1 cellular context compared by ENCODE assay signal in the genomic region with DNA sequence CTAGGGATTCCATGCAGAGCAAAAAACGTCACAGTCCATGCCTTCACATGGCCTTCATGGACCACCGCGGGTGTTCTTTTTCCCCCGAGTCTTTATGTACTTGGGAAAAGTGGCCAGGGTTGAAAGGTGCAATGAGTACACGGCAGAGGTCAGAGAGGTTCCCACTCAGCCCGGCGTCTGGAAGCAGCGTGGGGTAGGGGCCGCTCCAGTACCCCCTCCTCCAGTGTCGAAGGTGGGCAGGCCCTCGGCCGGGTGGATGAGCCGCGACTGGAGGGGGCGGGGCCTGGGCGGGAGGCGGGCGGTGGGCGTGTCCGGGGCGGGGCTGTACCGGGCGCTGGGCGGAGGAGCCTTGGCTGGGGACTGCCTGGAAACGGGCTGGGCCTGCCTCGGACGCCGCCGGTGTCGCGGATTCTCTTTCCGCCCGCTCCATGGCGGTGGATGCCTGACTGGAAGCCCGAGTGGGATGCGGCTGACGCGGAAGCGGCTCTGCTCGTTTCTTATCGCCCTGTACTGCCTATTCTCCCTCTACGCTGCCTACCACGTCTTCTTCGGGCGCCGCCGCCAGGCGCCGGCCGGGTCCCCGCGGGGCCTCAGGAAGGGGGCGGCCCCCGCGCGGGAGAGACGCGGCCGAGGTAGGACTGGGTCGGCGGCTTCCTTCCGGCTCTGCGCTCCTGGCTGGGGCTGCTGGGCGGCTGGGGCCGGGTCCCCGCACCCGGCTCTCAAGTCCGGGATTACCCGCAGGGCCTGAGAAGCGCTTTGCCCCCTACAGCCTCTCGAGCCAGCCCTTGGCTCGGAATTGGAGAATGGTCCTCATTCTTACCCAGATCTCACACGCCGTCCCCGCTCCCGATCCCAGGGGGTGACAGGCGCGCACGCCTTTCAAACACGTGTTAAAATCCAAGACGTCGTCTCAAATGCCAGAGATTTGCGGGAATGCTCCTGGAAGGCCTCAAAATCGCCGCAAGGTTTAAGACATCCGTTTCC.
TF ChIP-seq lines count a peak whose summit lies in the region.

A gene with protein sequence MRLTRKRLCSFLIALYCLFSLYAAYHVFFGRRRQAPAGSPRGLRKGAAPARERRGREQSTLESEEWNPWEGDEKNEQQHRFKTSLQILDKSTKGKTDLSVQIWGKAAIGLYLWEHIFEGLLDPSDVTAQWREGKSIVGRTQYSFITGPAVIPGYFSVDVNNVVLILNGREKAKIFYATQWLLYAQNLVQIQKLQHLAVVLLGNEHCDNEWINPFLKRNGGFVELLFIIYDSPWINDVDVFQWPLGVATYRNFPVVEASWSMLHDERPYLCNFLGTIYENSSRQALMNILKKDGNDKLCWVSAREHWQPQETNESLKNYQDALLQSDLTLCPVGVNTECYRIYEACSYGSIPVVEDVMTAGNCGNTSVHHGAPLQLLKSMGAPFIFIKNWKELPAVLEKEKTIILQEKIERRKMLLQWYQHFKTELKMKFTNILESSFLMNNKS (plus strand): TSS at position 412 of the 984 bp plus-strand sequence. CDS start 52 bp downstream, at position 464.

TF ChIP-seq in HEK293, 187 proteins besides CTCF, POLR2A, EP300 and RAD21 (continued from another document and continues in another):
- TF ChIP-seq, protein P1, sequence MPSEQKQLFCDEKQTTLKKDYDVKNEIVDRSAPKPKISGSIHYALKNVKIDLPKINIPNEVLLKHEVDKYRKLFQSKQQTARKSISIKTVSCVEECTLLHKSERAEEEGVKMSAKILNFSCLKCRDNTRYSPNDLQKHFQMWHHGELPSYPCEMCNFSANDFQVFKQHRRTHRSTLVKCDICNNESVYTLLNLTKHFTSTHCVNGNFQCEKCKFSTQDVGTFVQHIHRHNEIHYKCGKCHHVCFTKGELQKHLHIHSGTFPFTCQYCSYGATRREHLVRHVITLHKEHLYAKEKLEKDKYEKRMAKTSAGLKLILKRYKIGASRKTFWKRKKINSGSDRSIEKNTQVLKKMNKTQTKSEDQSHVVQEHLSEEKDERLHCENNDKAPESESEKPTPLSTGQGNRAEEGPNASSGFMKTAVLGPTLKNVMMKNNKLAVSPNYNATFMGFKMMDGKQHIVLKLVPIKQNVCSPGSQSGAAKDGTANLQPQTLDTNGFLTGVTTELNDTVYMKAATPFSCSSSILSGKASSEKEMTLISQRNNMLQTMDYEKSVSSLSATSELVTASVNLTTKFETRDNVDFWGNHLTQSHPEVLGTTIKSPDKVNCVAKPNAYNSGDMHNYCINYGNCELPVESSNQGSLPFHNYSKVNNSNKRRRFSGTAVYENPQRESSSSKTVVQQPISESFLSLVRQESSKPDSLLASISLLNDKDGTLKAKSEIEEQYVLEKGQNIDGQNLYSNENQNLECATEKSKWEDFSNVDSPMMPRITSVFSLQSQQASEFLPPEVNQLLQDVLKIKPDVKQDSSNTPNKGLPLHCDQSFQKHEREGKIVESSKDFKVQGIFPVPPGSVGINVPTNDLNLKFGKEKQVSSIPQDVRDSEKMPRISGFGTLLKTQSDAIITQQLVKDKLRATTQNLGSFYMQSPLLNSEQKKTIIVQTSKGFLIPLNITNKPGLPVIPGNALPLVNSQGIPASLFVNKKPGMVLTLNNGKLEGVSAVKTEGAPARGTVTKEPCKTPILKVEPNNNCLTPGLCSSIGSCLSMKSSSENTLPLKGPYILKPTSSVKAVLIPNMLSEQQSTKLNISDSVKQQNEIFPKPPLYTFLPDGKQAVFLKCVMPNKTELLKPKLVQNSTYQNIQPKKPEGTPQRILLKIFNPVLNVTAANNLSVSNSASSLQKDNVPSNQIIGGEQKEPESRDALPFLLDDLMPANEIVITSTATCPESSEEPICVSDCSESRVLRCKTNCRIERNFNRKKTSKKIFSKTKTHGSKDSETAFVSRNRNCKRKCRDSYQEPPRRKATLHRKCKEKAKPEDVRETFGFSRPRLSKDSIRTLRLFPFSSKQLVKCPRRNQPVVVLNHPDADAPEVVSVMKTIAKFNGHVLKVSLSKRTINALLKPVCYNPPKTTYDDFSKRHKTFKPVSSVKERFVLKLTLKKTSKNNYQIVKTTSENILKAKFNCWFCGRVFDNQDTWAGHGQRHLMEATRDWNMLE (tag by site-specific recombination; conservative IDR thresholded peaks at IDR 0.05; ENCODE audit: low read depth) = 0 out of 2 replicates have a peak, but pooled peaks have one; percentile 17
- TF ChIP-seq ZNF707 (tag by site-specific recombination; IDR thresholded peaks at IDR 0.05) = no peak
- TF ChIP-seq, protein P2, sequence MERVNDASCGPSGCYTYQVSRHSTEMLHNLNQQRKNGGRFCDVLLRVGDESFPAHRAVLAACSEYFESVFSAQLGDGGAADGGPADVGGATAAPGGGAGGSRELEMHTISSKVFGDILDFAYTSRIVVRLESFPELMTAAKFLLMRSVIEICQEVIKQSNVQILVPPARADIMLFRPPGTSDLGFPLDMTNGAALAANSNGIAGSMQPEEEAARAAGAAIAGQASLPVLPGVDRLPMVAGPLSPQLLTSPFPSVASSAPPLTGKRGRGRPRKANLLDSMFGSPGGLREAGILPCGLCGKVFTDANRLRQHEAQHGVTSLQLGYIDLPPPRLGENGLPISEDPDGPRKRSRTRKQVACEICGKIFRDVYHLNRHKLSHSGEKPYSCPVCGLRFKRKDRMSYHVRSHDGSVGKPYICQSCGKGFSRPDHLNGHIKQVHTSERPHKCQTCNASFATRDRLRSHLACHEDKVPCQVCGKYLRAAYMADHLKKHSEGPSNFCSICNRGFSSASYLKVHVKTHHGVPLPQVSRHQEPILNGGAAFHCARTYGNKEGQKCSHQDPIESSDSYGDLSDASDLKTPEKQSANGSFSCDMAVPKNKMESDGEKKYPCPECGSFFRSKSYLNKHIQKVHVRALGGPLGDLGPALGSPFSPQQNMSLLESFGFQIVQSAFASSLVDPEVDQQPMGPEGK (tag by site-specific recombination; IDR thresholded peaks at IDR 0.05) = peak; percentile 84
- no peak for TF ChIP-seq PRDM1 (tag by site-specific recombination; IDR thresholded peaks at IDR 0.05)
- peak; percentile 70 for TF ChIP-seq ZSCAN30 (tag by site-specific recombination; IDR thresholded peaks at IDR 0.05)
- peak; percentile 62 for TF ChIP-seq SP7 (tag by site-specific recombination; IDR thresholded peaks at IDR 0.05)
- no peak for TF ChIP-seq ZNF157 (tag by site-specific recombination; IDR thresholded peaks at IDR 0.05)
- 0 out of 2 replicates have a peak, but pooled peaks have one; percentile 50 for TF ChIP-seq ZEB2 (tag by site-specific recombination; IDR thresholded peaks at IDR 0.05)
- TF ChIP-seq ZNF394 (tag by site-specific recombination; IDR thresholded peaks at IDR 0.05; ENCODE audit: borderline replicate concordance) = no peak
- peak; percentile 58 for TF ChIP-seq YY1 (tag by site-specific recombination; IDR thresholded peaks at IDR 0.05)
- TF ChIP-seq KLF8 (tag by site-specific recombination; IDR thresholded peaks at IDR 0.05) = peak; percentile 96
- TF ChIP-seq, protein P3, sequence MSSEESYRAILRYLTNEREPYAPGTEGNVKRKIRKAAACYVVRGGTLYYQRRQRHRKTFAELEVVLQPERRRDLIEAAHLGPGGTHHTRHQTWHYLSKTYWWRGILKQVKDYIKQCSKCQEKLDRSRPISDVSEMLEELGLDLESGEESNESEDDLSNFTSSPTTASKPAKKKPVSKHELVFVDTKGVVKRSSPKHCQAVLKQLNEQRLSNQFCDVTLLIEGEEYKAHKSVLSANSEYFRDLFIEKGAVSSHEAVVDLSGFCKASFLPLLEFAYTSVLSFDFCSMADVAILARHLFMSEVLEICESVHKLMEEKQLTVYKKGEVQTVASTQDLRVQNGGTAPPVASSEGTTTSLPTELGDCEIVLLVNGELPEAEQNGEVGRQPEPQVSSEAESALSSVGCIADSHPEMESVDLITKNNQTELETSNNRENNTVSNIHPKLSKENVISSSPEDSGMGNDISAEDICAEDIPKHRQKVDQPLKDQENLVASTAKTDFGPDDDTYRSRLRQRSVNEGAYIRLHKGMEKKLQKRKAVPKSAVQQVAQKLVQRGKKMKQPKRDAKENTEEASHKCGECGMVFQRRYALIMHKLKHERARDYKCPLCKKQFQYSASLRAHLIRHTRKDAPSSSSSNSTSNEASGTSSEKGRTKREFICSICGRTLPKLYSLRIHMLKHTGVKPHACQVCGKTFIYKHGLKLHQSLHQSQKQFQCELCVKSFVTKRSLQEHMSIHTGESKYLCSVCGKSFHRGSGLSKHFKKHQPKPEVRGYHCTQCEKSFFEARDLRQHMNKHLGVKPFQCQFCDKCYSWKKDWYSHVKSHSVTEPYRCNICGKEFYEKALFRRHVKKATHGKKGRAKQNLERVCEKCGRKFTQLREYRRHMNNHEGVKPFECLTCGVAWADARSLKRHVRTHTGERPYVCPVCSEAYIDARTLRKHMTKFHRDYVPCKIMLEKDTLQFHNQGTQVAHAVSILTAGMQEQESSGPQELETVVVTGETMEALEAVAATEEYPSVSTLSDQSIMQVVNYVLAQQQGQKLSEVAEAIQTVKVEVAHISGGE (tag by site-specific recombination; conservative IDR thresholded peaks at IDR 0.05; ENCODE audit: low read depth) = peak; percentile 97
- TF ChIP-seq, protein P4, sequence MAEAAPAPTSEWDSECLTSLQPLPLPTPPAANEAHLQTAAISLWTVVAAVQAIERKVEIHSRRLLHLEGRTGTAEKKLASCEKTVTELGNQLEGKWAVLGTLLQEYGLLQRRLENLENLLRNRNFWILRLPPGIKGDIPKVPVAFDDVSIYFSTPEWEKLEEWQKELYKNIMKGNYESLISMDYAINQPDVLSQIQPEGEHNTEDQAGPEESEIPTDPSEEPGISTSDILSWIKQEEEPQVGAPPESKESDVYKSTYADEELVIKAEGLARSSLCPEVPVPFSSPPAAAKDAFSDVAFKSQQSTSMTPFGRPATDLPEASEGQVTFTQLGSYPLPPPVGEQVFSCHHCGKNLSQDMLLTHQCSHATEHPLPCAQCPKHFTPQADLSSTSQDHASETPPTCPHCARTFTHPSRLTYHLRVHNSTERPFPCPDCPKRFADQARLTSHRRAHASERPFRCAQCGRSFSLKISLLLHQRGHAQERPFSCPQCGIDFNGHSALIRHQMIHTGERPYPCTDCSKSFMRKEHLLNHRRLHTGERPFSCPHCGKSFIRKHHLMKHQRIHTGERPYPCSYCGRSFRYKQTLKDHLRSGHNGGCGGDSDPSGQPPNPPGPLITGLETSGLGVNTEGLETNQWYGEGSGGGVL (tag by site-specific recombination; IDR thresholded peaks at IDR 0.05) = peak; percentile 26; the same call in 1 of the 2 replicates
- peak; percentile 77 for TF ChIP-seq SP2 (tag by site-specific recombination; IDR thresholded peaks at IDR 0.05)
- TF ChIP-seq, protein P5, sequence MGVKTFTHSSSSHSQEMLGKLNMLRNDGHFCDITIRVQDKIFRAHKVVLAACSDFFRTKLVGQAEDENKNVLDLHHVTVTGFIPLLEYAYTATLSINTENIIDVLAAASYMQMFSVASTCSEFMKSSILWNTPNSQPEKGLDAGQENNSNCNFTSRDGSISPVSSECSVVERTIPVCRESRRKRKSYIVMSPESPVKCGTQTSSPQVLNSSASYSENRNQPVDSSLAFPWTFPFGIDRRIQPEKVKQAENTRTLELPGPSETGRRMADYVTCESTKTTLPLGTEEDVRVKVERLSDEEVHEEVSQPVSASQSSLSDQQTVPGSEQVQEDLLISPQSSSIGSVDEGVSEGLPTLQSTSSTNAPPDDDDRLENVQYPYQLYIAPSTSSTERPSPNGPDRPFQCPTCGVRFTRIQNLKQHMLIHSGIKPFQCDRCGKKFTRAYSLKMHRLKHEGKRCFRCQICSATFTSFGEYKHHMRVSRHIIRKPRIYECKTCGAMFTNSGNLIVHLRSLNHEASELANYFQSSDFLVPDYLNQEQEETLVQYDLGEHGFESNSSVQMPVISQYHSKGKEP (tag by site-specific recombination; IDR thresholded peaks at IDR 0.05) = no peak
- TF ChIP-seq, protein P6, sequence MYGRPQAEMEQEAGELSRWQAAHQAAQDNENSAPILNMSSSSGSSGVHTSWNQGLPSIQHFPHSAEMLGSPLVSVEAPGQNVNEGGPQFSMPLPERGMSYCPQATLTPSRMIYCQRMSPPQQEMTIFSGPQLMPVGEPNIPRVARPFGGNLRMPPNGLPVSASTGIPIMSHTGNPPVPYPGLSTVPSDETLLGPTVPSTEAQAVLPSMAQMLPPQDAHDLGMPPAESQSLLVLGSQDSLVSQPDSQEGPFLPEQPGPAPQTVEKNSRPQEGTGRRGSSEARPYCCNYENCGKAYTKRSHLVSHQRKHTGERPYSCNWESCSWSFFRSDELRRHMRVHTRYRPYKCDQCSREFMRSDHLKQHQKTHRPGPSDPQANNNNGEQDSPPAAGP (tag by site-specific recombination; IDR thresholded peaks at IDR 0.05) = peak; percentile 47; the same call in 1 of the 2 replicates
- TF ChIP-seq ZNF221 (tag by site-specific recombination; IDR thresholded peaks at IDR 0.05; ENCODE audit: borderline replicate concordance) = 0 out of 2 replicates have a peak, but pooled peaks have one; percentile 34
- TF ChIP-seq ZNF596 (tag by site-specific recombination; IDR thresholded peaks at IDR 0.05) = 0 out of 2 replicates have a peak, but pooled peaks have one; percentile 8
- peak; percentile 85; the same call in 1 of the 2 replicates for TF ChIP-seq ZNF660 (tag by site-specific recombination; IDR thresholded peaks at IDR 0.05)
- peak; percentile 95 for TF ChIP-seq SP3 (tag by site-specific recombination; IDR thresholded peaks at IDR 0.05)
- no peak; the same call in 1 of the 2 replicates for TF ChIP-seq ZFHX2 (tag by site-specific recombination; conservative IDR thresholded peaks at IDR 0.05)
- TF ChIP-seq, protein P7, sequence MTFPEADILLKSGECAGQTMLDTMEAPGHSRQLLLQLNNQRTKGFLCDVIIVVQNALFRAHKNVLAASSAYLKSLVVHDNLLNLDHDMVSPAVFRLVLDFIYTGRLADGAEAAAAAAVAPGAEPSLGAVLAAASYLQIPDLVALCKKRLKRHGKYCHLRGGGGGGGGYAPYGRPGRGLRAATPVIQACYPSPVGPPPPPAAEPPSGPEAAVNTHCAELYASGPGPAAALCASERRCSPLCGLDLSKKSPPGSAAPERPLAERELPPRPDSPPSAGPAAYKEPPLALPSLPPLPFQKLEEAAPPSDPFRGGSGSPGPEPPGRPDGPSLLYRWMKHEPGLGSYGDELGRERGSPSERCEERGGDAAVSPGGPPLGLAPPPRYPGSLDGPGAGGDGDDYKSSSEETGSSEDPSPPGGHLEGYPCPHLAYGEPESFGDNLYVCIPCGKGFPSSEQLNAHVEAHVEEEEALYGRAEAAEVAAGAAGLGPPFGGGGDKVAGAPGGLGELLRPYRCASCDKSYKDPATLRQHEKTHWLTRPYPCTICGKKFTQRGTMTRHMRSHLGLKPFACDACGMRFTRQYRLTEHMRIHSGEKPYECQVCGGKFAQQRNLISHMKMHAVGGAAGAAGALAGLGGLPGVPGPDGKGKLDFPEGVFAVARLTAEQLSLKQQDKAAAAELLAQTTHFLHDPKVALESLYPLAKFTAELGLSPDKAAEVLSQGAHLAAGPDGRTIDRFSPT (tag by site-specific recombination; IDR thresholded peaks at IDR 0.05) = no peak
